In genomic region chr3:66093981-66094380, GRCh38 we compare ENCODE assay signal across 22 cellular contexts. TPM values are rescaled to one million over a fixed set of nuclear protein-coding genes. Genes with fewer than 3 reads are reported as not detected.
DNase-seq lines count a peak whose midpoint lies in the region; ATAC-seq, FAIRE-seq and TF ChIP-seq lines count a peak whose summit lies in the region.
"Had no signal": no experiment of that assay in that cellular context is flagged by ENCODE, and none has a peak within 500 bp of the region (broad histone marks: within the 10 kb centered on the region; RNA-seq: fewer than 3 reads in every experiment).

No MANE protein-coding gene starts in this region.

- no peak for TF ChIP-seq CTCF in HepG2 (CRISPR knock-in tag; IDR thresholded peaks at IDR 0.05)

- no peak overlapping the region for H2AFZ ChIP-seq in HepG2 (ENCODE audit: low read length)

- FAIRE-seq in HepG2 (lab: Jason Lieb, UNC): no peak
- FAIRE-seq: A549, D721Med, G401.6, GM19239 had no signal

- no peak for TF ChIP-seq EP300 in HepG2 (IDR thresholded peaks at IDR 0.05; ENCODE audit: low read depth in 2 of 2, low read length in 2 of 2)
- TF ChIP-seq EP300 in HepG2 (CRISPR knock-in tag; IDR thresholded peaks at IDR 0.05; ENCODE audit: borderline replicate concordance): no peak

- peaks cover 0 to 7% of the 10 kb centered on the region in 2 donors for H3K27me3 Mint-ChIP-seq in T-cell
- H3K27me3 Mint-ChIP-seq: CD4-positive, alpha-beta memory T cell had no signal

- in situ Hi-C loops in HepG2 (cut with HindIII; ENCODE audit: extremely low pct_ligation_motif_present, low pct_unique_long_range_greater_than_20kb): no loop called here

- 77% methylated on average over 4 of the region's 4 CpGs for WGBS in HepG2 (ENCODE audit: low lambda C conversion rate)

- no peak for TF ChIP-seq POLR2A in HepG2 (IDR thresholded peaks at IDR 0.05; ENCODE audit: insufficient read depth in 1 of 2, low read depth in 2 of 2, low read length in 2 of 2)

- no peak for TF ChIP-seq RAD21 in HepG2 (CRISPR knock-in tag; IDR thresholded peaks at IDR 0.05)

- H3K4me2 ChIP-seq in HepG2 (ENCODE audit: low read depth, low read length): no peak overlapping the region
- H3K4me2 ChIP-seq: A549, KMS-11 had no signal

- no peak overlapping the region for H3K4me3 ChIP-seq in HepG2 (replicated peaks in 1 of 3; ENCODE audit: insufficient read depth in 1 of 3, low read depth in 2 of 3, low read length in 3 of 3)
- H3K4me3 ChIP-seq: A549 had no signal

- no peaks in the 10 kb centered on the region for H3K79me2 ChIP-seq in HepG2 (ENCODE audit: insufficient read depth, low read length)

- no peak overlapping the region for H3K9ac ChIP-seq in HepG2 (ENCODE audit: insufficient read depth, low read depth, low read length)
- H3K9ac ChIP-seq: KMS-11 had no signal

- no peaks in the 10 kb centered on the region for H3K36me3 Mint-ChIP-seq in T-cell
- H3K36me3 Mint-ChIP-seq: CD4-positive, alpha-beta memory T cell had no signal

- DNase-seq in HepG2 (ENCODE audit: low spot score) (no peak), T-cell (no peak)
- no peak for DNase-seq in activated naive CD4-positive, alpha-beta T cell treated with Interleukin-2 at 50 U/mL for 16 hours
- DNase-seq: BE2C; CD4-positive, alpha-beta memory T cell; COR-L47; DMS153; DMS79 treated with DMSO at 0.1 percent for 48 hours; EL; GOT3; H9 had no signal

- intact Hi-C loops in HepG2 (cut with micrococcal nuclease; ENCODE audit: unreplicated experiment): no loop called here

- H3K9me3 ChIP-seq in HepG2 (ENCODE audit: low read length): 0 out of 2 replicates have a peak, but pooled peaks cover 5% of the 10 kb centered on the region
- H3K9me3 ChIP-seq: BE2C had no signal

- H4K20me1 ChIP-seq in HepG2 (ENCODE audit: insufficient read depth, low read length): no peaks in the 10 kb centered on the region

- no peak overlapping the region for H3K4me3 Mint-ChIP-seq in T-cell
- H3K4me3 Mint-ChIP-seq: CD4-positive, alpha-beta memory T cell; H9 had no signal

- no peaks in the 10 kb centered on the region for H3K4me1 Mint-ChIP-seq in T-cell
- H3K4me1 Mint-ChIP-seq: CD4-positive, alpha-beta memory T cell had no signal

- CTCF ChIA-PET in HepG2 (lab: Yijun Ruan, JAX; ENCODE audit: low intra/inter-chr PET ratio, low total read pairs): no interaction called here
- CTCF ChIA-PET in T-cell (lab: Charles Lee): no interaction called here

- H3K27me3 ChIP-seq in HepG2 (ENCODE audit: control insufficient read depth in 1 of 2, insufficient read depth in 2 of 2, low read length in 2 of 2): no peaks in the 10 kb centered on the region
- H3K27me3 ChIP-seq: BE2C had no signal

- ATAC-seq in GM18870 (IDR thresholded peaks at IDR 0.05; ENCODE audit: unreplicated experiment) (peak; percentile 43), HG02588 (IDR thresholded peaks at IDR 0.05; ENCODE audit: unreplicated experiment) (peak; percentile 59), HG02870 (IDR thresholded peaks at IDR 0.05; ENCODE audit: unreplicated experiment) (peak; percentile 66), HG03442 (IDR thresholded peaks at IDR 0.05; ENCODE audit: unreplicated experiment) (peak; percentile 73), HepG2 (no peak), T-cell (replicated peaks in 1 of 4) (no peak)
- no peak for ATAC-seq in activated CD4-positive, CD25-positive, alpha-beta regulatory T cell treated with anti-CD3 and anti-CD28 coated beads, Interleukin-2, amount 50 U/mL, for 24 hours
- ATAC-seq: A549 had no signal

- peaks cover 9% of the 10 kb centered on the region; the same call in 1 of the 2 replicates for H3K4me1 ChIP-seq in HepG2 (ENCODE audit: insufficient read depth, low read length)
- H3K4me1 ChIP-seq: A549, BE2C had no signal

- H3K9me3 Mint-ChIP-seq in T-cell: peaks cover 0 to 9% (median 6%) of the 10 kb centered on the region in 3 donors

- no peak overlapping the region for H3K27ac ChIP-seq in HepG2 (ENCODE audit: extremely low read length, insufficient read depth, low read length)
- H3K27ac ChIP-seq: A549, C4-2B, KMS-11 had no signal

- POLR2A ChIA-PET in HepG2 (lab: Yijun Ruan, JAX) (no interaction called here), T-cell (lab: Charles Lee) (no interaction called here)

- no peak overlapping the region for H3K27ac Mint-ChIP-seq in T-cell
- H3K27ac Mint-ChIP-seq: CD4-positive, alpha-beta memory T cell; H9 had no signal

- no peaks in the 10 kb centered on the region for H3K36me3 ChIP-seq in HepG2 (replicated peaks in 1 of 2; ENCODE audit: control insufficient read depth in 1 of 2, insufficient read depth in 2 of 2, low read length in 2 of 2)
- H3K36me3 ChIP-seq: BE2C had no signal

- BruUV-seq in HepG2 (replicated peaks; lab: Mats Ljungman, UMichigan): no TSS peak

TF ChIP-seq in HepG2, 621 proteins besides CTCF, POLR2A, EP300 and RAD21 (continues in another document):
- TF ChIP-seq, protein P1, sequence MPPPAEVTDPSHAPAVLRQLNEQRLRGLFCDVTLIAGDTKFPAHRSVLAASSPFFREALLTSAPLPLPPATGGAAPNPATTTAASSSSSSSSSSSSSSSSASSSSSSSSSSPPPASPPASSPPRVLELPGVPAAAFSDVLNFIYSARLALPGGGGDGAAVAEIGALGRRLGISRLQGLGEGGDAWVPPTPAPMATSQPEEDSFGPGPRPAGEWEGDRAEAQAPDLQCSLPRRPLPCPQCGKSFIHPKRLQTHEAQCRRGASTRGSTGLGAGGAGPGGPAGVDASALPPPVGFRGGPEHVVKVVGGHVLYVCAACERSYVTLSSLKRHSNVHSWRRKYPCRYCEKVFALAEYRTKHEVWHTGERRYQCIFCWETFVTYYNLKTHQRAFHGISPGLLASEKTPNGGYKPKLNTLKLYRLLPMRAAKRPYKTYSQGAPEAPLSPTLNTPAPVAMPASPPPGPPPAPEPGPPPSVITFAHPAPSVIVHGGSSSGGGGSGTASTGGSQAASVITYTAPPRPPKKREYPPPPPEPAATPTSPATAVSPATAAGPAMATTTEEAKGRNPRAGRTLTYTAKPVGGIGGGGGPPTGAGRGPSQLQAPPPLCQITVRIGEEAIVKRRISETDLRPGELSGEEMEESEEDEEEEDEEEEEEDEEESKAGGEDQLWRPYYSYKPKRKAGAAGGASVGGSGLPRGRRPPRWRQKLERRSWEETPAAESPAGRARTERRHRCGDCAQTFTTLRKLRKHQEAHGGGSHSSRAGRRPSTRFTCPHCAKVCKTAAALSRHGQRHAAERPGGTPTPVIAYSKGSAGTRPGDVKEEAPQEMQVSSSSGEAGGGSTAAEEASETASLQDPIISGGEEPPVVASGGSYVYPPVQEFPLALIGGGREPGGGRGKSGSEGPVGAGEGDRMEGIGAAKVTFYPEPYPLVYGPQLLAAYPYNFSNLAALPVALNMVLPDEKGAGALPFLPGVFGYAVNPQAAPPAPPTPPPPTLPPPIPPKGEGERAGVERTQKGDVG (CRISPR knock-in tag; IDR thresholded peaks at IDR 0.05; ENCODE audit: borderline replicate concordance): no peak
- TF ChIP-seq ETV6 (CRISPR knock-in tag; conservative IDR thresholded peaks at IDR 0.05) (no peak), ZNF451 (CRISPR knock-in tag; IDR thresholded peaks at IDR 0.05) (no peak)

RNA-seq across cellular contexts. Expression of gene MAGI1, which starts 55.3 kb away (rescaled TPM):
- total RNA-seq in HepG2 (2016; rRNA removed; fragmentation: Illumina TruSeq; extraction: Trizol) (25.3 and 26.0 TPM in 2 replicates), T-cell (under 1 TPM; 0.23 to 0.63 (median 0.29) TPM)
- total RNA-seq in HepG2 (2016; cell fraction: cytosol; rRNA removed; fragmentation: Illumina TruSeq; extraction: Trizol; ENCODE audit: low read depth): 19.7 and 22.4 TPM in 2 replicates
- 20.3 and 24.5 TPM in 2 replicates for total RNA-seq in HepG2 (2016; cell fraction: insoluble cytoplasmic fraction; rRNA removed; fragmentation: Illumina TruSeq; extraction: Trizol)
- total RNA-seq in HepG2 (2016; cell fraction: membrane; rRNA removed; fragmentation: Illumina TruSeq; extraction: Trizol): 13.5 and 15.2 TPM in 2 replicates
- 38.6 and 46.5 TPM in 2 replicates for total RNA-seq in HepG2 (2016; cell fraction: nucleus; rRNA removed; fragmentation: Illumina TruSeq; extraction: Trizol)
- polyA plus RNA-seq in HepG2 (2011; rRNA removed): 22.2 and 24.6 TPM in 2 replicates
- 16.2 and 18.5 TPM in 2 replicates for polyA plus RNA-seq in HepG2 (2011; cell fraction: cytosol; rRNA removed)
- 39.9 and 44.0 TPM in 2 replicates for polyA plus RNA-seq in HepG2 (2011; cell fraction: nucleus; rRNA removed)
- polyA plus RNA-seq in HepG2 (2012): 22.8 and 24.7 TPM in 2 replicates
- 0.42 and 0.67 TPM in 2 replicates for polyA plus RNA-seq in HepG2 (2016; cell fraction: cytosol; fragmentation: Illumina TruSeq; extraction: Trizol; ENCODE audit: low read depth)
- polyA plus RNA-seq in HepG2 (2016; cell fraction: insoluble cytoplasmic fraction; fragmentation: Illumina TruSeq; extraction: Trizol; ENCODE audit: low read depth): 12.8 and 14.8 TPM in 2 replicates
- polyA plus RNA-seq in HepG2 (2016; cell fraction: membrane; fragmentation: Illumina TruSeq; extraction: Trizol; ENCODE audit: low read depth): 1.3 and 1.8 TPM in 2 replicates
- polyA plus RNA-seq in HepG2 (2016; cell fraction: nucleus; fragmentation: Illumina TruSeq; extraction: Trizol; ENCODE audit: insufficient read depth, low read depth): 24.7 and 30.8 TPM in 2 replicates
- 5.0 and 41.6 TPM in 2 replicates for polyA minus RNA-seq in HepG2 (2011; rRNA and poly(A)+ RNA removed; ENCODE audit: low replicate concordance)
- 24.9 and 26.3 TPM in 2 replicates for polyA minus RNA-seq in HepG2 (2011; cell fraction: cytosol; rRNA and poly(A)+ RNA removed)
- polyA minus RNA-seq in HepG2 (2011; cell fraction: nucleus; rRNA and poly(A)+ RNA removed): 140 and 147 TPM in 2 replicates
- polyA plus RNA-seq: CD4-positive, alpha-beta memory T cell had no signal

Comparison
In these comparisons a context has a peak if more than half of its experiments do, and no peak if none do; other contexts are left out.
1. ATAC-seq: peak in GM18870 (single experiment), HG02588 (single experiment), HG02870 (single experiment) and HG03442 (single experiment); none in activated CD4-positive, CD25-positive, alpha-beta regulatory T cell treated with anti-CD3 and anti-CD28 coated beads, Interleukin-2, amount 50 U/mL, for 24 hours (0 of 2), HepG2 (single experiment) and T-cell (0 of 4).
2. RNA of gene MAGI1, which starts 55.3 kb away (total RNA-seq): 13.5 to 46.5 TPM in HepG2; 0.23 to 0.63 TPM in T-cell; every median in the first group is over 4 times any median in the second.